Comparison of ENCODE assay signal across 24 cellular contexts in genomic region chr17:6583411-6583810, GRCh38.
"Had no signal": no experiment of that assay in that cellular context is flagged by ENCODE, and none has a peak within 500 bp of the region (broad histone marks: within the 10 kb centered on the region; RNA-seq: fewer than 3 reads in every experiment).

No MANE protein-coding gene starts in this region.

- ATAC-seq: effector memory CD8-positive, alpha-beta T cell; esophagus mucosa; gastrocnemius medialis; heart right ventricle; left cardiac atrium; left lung; left ventricle myocardium superior; lower lobe of right lung; mucosa of descending colon had no signal

- H3K27ac Mint-ChIP-seq: dendritic cell treated with granulocyte-macrophage colony-stimulating factor and Interleukin-4, amounts not matched to agents 40 ng/mL and 50 ng/mL, for 4 days; effector memory CD8-positive, alpha-beta T cell; mesothelial cell of epicardium had no signal

- H3K4me3 Mint-ChIP-seq: dendritic cell treated with granulocyte-macrophage colony-stimulating factor and Interleukin-4, amounts not matched to agents 40 ng/mL and 50 ng/mL, for 4 days; effector memory CD8-positive, alpha-beta T cell; mesothelial cell of epicardium; naive B cell had no signal

- H3K27me3 Mint-ChIP-seq: dendritic cell treated with granulocyte-macrophage colony-stimulating factor and Interleukin-4, amounts not matched to agents 40 ng/mL and 50 ng/mL, for 4 days; effector memory CD8-positive, alpha-beta T cell; naive B cell had no signal

- H3K27me3 ChIP-seq: colonic mucosa, esophagus squamous epithelium, gastrocnemius medialis, heart right ventricle, left lung had no signal

- H3K9me3 ChIP-seq: colonic mucosa, gastrocnemius medialis, lower lobe of right lung, mucosa of descending colon had no signal

- H3K9me3 Mint-ChIP-seq: effector memory CD8-positive, alpha-beta T cell had no signal

- H3K27ac ChIP-seq: colonic mucosa, epithelial cell of prostate, esophagus squamous epithelium, gastrocnemius medialis, heart right ventricle, left lung, lower lobe of right lung had no signal

- H3K4me1 Mint-ChIP-seq: naive B cell had no signal

- H3K36me3 ChIP-seq: colonic mucosa had no signal

- H3K4me1 ChIP-seq: colonic mucosa, gastrocnemius medialis, heart right ventricle, left lung, lower lobe of right lung had no signal

- H3K4me3 ChIP-seq: colonic mucosa, esophagus squamous epithelium, gastrocnemius medialis, heart right ventricle, left lung, lower lobe of right lung, mucosa of descending colon had no signal

- DNase-seq: colonic mucosa; cortex of kidney; effector CD8-positive, alpha-beta T cell; effector memory CD8-positive, alpha-beta T cell; erythroblast; esophagus squamous epithelium; foreskin fibroblast; foreskin melanocyte; gastrocnemius medialis; glutamatergic neuron; head of caudate nucleus; heart right ventricle; hippocampal formation; left cardiac atrium; left lung; left ventricle myocardium superior; lower lobe of right lung; mesenchymal stem cell; mucosa of descending colon; naive B cell had no signal
